1 cellular context compared by ENCODE assay signal in genomic region chr1:171258943-171259342, GRCh38.
TF ChIP-seq lines count a peak whose summit lies in the region.

No MANE protein-coding gene starts in this region.

TF ChIP-seq in WTC11, 78 proteins besides CTCF, POLR2A, EP300 and RAD21 (continued from another document):
- TF ChIP-seq ZNF512 (CRISPR knock-in tag; IDR thresholded peaks at IDR 0.05; ENCODE audit: borderline replicate concordance) (no peak), SMAD3 (CRISPR knock-in tag; IDR thresholded peaks at IDR 0.05; ENCODE audit: borderline replicate concordance) (no peak), ZNF219 (CRISPR knock-in tag; IDR thresholded peaks at IDR 0.05; ENCODE audit: borderline replicate concordance) (no peak), ZMAT4 (CRISPR knock-in tag; IDR thresholded peaks at IDR 0.05) (no peak), HMGA2 (CRISPR knock-in tag; IDR thresholded peaks at IDR 0.05) (no peak), KAT7 (CRISPR knock-in tag; IDR thresholded peaks at IDR 0.05; ENCODE audit: borderline replicate concordance) (no peak), ATF6 (CRISPR knock-in tag; IDR thresholded peaks at IDR 0.05) (no peak), ZNF396 (CRISPR knock-in tag; IDR thresholded peaks at IDR 0.05; ENCODE audit: borderline replicate concordance) (no peak), CREB1 (CRISPR knock-in tag; IDR thresholded peaks at IDR 0.05) (no peak), ARID4B (CRISPR knock-in tag; IDR thresholded peaks at IDR 0.05; ENCODE audit: borderline replicate concordance) (no peak)
